In genomic region chr4:72275381-72275780, GRCh38 we compare ENCODE assay signal across 16 cellular contexts.
DNase-seq lines count a peak whose midpoint lies in the region; TF ChIP-seq lines count a peak whose summit lies in the region.
"Had no signal": no experiment of that assay in that cellular context is flagged by ENCODE, and none has a peak within 500 bp of the region (broad histone marks: within the 10 kb centered on the region; RNA-seq: fewer than 3 reads in every experiment).

No MANE protein-coding gene starts in this region.

- DNase-seq in HFF-Myc (ENCODE audit: extremely low read depth, low read depth), result peak; percentile 77
- DNase-seq in astrocyte of the hippocampus (ENCODE audit: low read depth, low spot score), result peak; percentile 3
- DNase-seq in myocyte (ENCODE audit: low read depth), result peak; percentile 1
- DNase-seq in HUDEP-2 (lab: John Stamatoyannopoulos, UW; ENCODE audit: unreplicated experiment in 76 of 76), result no peak
- DNase-seq in CD14-positive monocyte (ENCODE audit: low spot score), result no peak
- DNase-seq in cardiac septum (ENCODE audit: low spot score), result no peak
- no peak for DNase-seq in CD1c-positive myeloid dendritic cell (ENCODE audit: extremely low spot score)
- DNase-seq: BE2C; Caco-2; CD8-positive, alpha-beta memory T cell; DND-41; GDM1; H7; IMR-90; KBM-7 had no signal

- TF ChIP-seq CTCF in HFF-Myc (IDR thresholded peaks at IDR 0.05; ENCODE audit: low read depth, low read length, missing control alignments) (no peak), CD14-positive monocyte (IDR thresholded peaks at IDR 0.05) (no peak)

- peaks cover 0 to 5% (median 3%) of the 10 kb centered on the region in 7 donors for H3K9me3 Mint-ChIP-seq in CD14-positive monocyte

- H3K36me3 Mint-ChIP-seq in CD14-positive monocyte, result no peaks in the 10 kb centered on the region
- H3K36me3 Mint-ChIP-seq: CD8-positive, alpha-beta memory T cell had no signal

- H3K4me3 Mint-ChIP-seq in CD14-positive monocyte, result no peak overlapping the region
- H3K4me3 Mint-ChIP-seq: CD8-positive, alpha-beta memory T cell; GM23338 had no signal

- intact Hi-C loops in CD14-positive monocyte (cut with micrococcal nuclease) (no loop called here), cardiac septum (cut with DNase I) (no loop called here)

- H3K27me3 Mint-ChIP-seq in CD14-positive monocyte (ENCODE audit: low read depth in 3 of 3), result no peaks in the 10 kb centered on the region

- no peaks in the 10 kb centered on the region for H3K4me1 Mint-ChIP-seq in CD14-positive monocyte
- H3K4me1 Mint-ChIP-seq: CD8-positive, alpha-beta memory T cell had no signal

- H3K27ac Mint-ChIP-seq in CD14-positive monocyte, result no peak overlapping the region
- H3K27ac Mint-ChIP-seq: GM23338 had no signal

- no peak overlapping the region for H3K4me3 ChIP-seq in HFF-Myc (replicated peaks; ENCODE audit: low read depth, low read length)
- H3K4me3 ChIP-seq: GM23338 had no signal

Comparison
In these comparisons a context has a peak if more than half of its experiments do, and no peak if none do; other contexts are left out.
1. DNase-seq: peak in HFF-Myc (single experiment), astrocyte of the hippocampus (single experiment) and myocyte (single experiment); none in HUDEP-2 (0 of 76), CD14-positive monocyte (single experiment), cardiac septum (single experiment) and CD1c-positive myeloid dendritic cell (single experiment).